19 cellular contexts compared by ENCODE assay signal in genomic region chr20:2124632-2125131, GRCh38. TPM values are rescaled to one million over a fixed set of nuclear protein-coding genes. Genes with fewer than 3 reads are reported as not detected.
DNase-seq lines count a peak whose midpoint lies in the region; ATAC-seq and TF ChIP-seq lines count a peak whose summit lies in the region.
"Had no signal": no experiment of that assay in that cellular context is flagged by ENCODE, and none has a peak within 500 bp of the region (broad histone marks: within the 10 kb centered on the region; RNA-seq: fewer than 3 reads in every experiment).

No MANE protein-coding gene starts in this region.

- H3K4me1 Mint-ChIP-seq in activated B cell treated with CpG ODN at 0.5 μM for 24 hours (peaks cover 72% of the 10 kb centered on the region), immature natural killer cell (peaks cover 89 to 98% of the 10 kb centered on the region in 2 donors)

- H3K36me3 Mint-ChIP-seq in activated B cell treated with CpG ODN at 0.5 μM for 24 hours (ENCODE audit: low read depth): peaks cover 35% of the 10 kb centered on the region
- no peaks in the 10 kb centered on the region for H3K36me3 Mint-ChIP-seq in immature natural killer cell

- H3K9me3 ChIP-seq in heart right ventricle (no peaks in the 10 kb centered on the region), subcutaneous abdominal adipose tissue (ENCODE audit: control insufficient read depth in 5 of 5, low read length in 5 of 5) (no peaks in the 10 kb centered on the region)
- H3K9me3 ChIP-seq: A549, Peyer's patch had no signal

- CTCF ChIA-PET in activated B cell treated with CpG ODN at 0.5 μM for 24 hours (lab: Charles Lee): interaction anchor here (0.8 to 1.7 kb wide), 6 partner anchors 22 to 322 kb away, joined by 3 to 7 read pairs (median 4); no protein-coding TSS in a partner anchor

- peak overlapping the region in 9 of 10 donors; percentile 18 to 73 (median 56) for H3K27ac ChIP-seq in heart right ventricle
- peak overlapping the region; percentile 78 for H3K27ac ChIP-seq in subcutaneous abdominal adipose tissue (ENCODE audit: low read depth, low read length)
- H3K27ac ChIP-seq: A549, Peyer's patch had no signal

- POLR2A ChIA-PET in activated B cell treated with CpG ODN at 0.5 μM for 24 hours (lab: Charles Lee): interaction anchor here (2.1 kb wide), 1 partner anchor 22 kb away, joined by 12 read pairs; no protein-coding TSS in a partner anchor

- H3K4me3 ChIP-seq in heart right ventricle: no peak overlapping the region
- H3K4me3 ChIP-seq in subcutaneous abdominal adipose tissue (ENCODE audit: low read depth in 1 of 5, low read length in 5 of 5): no peak overlapping the region
- H3K4me3 ChIP-seq: A549, Peyer's patch had no signal

- no peaks in the 10 kb centered on the region for H3K27me3 Mint-ChIP-seq in activated B cell treated with CpG ODN at 0.5 μM for 24 hours
- H3K27me3 Mint-ChIP-seq in immature natural killer cell (ENCODE audit: low read depth in 3 of 3): no peaks in the 10 kb centered on the region
- H3K27me3 Mint-ChIP-seq: CD4-positive, alpha-beta T cell had no signal

- DNase-seq in heart right ventricle: peak; percentile 35 to 45
- DNase-seq in Right ventricle myocardium superior: no peak
- DNase-seq in activated B cell treated with CpG ODN at 0.5 μM for 24 hours: peak; percentile 19
- no peak for DNase-seq in immature natural killer cell
- DNase-seq in NCI-H1930 (lab: John Stamatoyannopoulos, UW): no peak
- DNase-seq in HT-29 (ENCODE audit: low spot score): no peak
- no peak for DNase-seq in NCI-H510A (lab: John Stamatoyannopoulos, UW)
- DNase-seq: Calu3; CD4-positive, alpha-beta T cell; DMS79 treated with DMSO at 0.1 percent for 48 hours; Karpas-422; NCI-H1417 treated with DMSO at 0.1 percent for 48 hours; NCI-H2081 treated with DMSO at 0.1 percent for 48 hours; NCI-H446; NCI-H748 treated with DMSO at 0.1 percent for 48 hours; Peyer's patch; SHP77 treated with DMSO at 0.1 percent for 48 hours had no signal

- ATAC-seq in heart right ventricle: peak in 7 of 8 donors; percentile 8 to 61 (median 21)
- no peak for ATAC-seq in Right ventricle myocardium superior (ENCODE audit: poor library complexity)
- peak; percentile 84 for ATAC-seq in activated B cell treated with CpG ODN at 0.5 μM for 24 hours (ENCODE audit: low read depth)
- ATAC-seq: A549 had no signal

- H3K27ac Mint-ChIP-seq in activated B cell treated with CpG ODN at 0.5 μM for 24 hours: peak overlapping the region; percentile 44
- peak overlapping the region in 4 of 6 donors; percentile 18 to 44 (median 28) for H3K27ac Mint-ChIP-seq in immature natural killer cell
- H3K27ac Mint-ChIP-seq: CD4-positive, alpha-beta T cell had no signal

- H3K4me3 Mint-ChIP-seq in activated B cell treated with CpG ODN at 0.5 μM for 24 hours (peak overlapping the region; percentile 2), immature natural killer cell (peak overlapping the region in 1 of 5 donors; percentile 7)
- H3K4me3 Mint-ChIP-seq: CD4-positive, alpha-beta T cell had no signal

- H3K27me3 ChIP-seq in heart right ventricle (no peaks in the 10 kb centered on the region), subcutaneous abdominal adipose tissue (ENCODE audit: control insufficient read depth in 5 of 5, insufficient read depth in 4 of 5, low read length in 5 of 5) (no peaks in the 10 kb centered on the region)
- H3K27me3 ChIP-seq: Peyer's patch had no signal

- 53 to 61% methylated on average over 6 of the region's 6 CpGs for WGBS in heart right ventricle, 2 donors

- intact Hi-C loops in heart right ventricle (cut with DNase I): no loop called here
- intact Hi-C loops in Right ventricle myocardium superior (cut with DNase I): no loop called here
- intact Hi-C loops in activated B cell treated with CpG ODN at 0.5 μM for 24 hours (cut with micrococcal nuclease): loop anchor here (1.0 to 5.0 kb wide), 2 partner anchors 22 to 618 kb away; no protein-coding TSS in a partner anchor

- TF ChIP-seq CTCF in heart right ventricle (IDR thresholded peaks at IDR 0.05) (no peak), activated B cell treated with CpG ODN at 0.5 μM for 24 hours (IDR thresholded peaks at IDR 0.05) (no peak)

- peaks cover 0 to 10% (median 0%) of the 10 kb centered on the region in 9 donors for H3K36me3 ChIP-seq in heart right ventricle
- H3K36me3 ChIP-seq in subcutaneous abdominal adipose tissue (ENCODE audit: control insufficient read depth in 5 of 5, insufficient read depth in 5 of 5, low read length in 5 of 5): peaks cover 0 to 9% (median 5%) of the 10 kb centered on the region in 5 donors

- H3K4me1 ChIP-seq in heart right ventricle (peaks cover 25 to 96% (median 83%) of the 10 kb centered on the region in 9 donors), subcutaneous abdominal adipose tissue (ENCODE audit: control insufficient read depth in 5 of 5, insufficient read depth in 5 of 5, low read length in 5 of 5) (peaks cover 10 to 44% (median 43%) of the 10 kb centered on the region in 5 donors)
- H3K4me1 ChIP-seq: A549, Peyer's patch had no signal

- H3K9me3 Mint-ChIP-seq in activated B cell treated with CpG ODN at 0.5 μM for 24 hours (no peaks in the 10 kb centered on the region), immature natural killer cell (no peaks in the 10 kb centered on the region)
- H3K9me3 Mint-ChIP-seq: CD4-positive, alpha-beta T cell had no signal

- H3K9ac ChIP-seq in subcutaneous abdominal adipose tissue (ENCODE audit: low read length in 5 of 5): no peak overlapping the region

RNA-seq across cellular contexts. Expression of gene STK35, which starts 23.1 kb away (rescaled TPM):
- total RNA-seq in heart right ventricle (10 to 100 TPM; 10.7 to 17.2 (median 13.9) TPM), Right ventricle myocardium superior (11.7 TPM), activated B cell treated with CpG ODN at 0.5 μM for 24 hours (15.5 and 17.6 TPM in 2 replicates)
- polyA plus RNA-seq in heart right ventricle (1 to 10 TPM; 5.4 to 5.6 TPM), immature natural killer cell (1 to 10 TPM; 3.2 to 7.6 (median 4.5) TPM)
- total RNA-seq in HT-29 (2014; rRNA removed; shearing (Covaris generic)): 33.6 and 34.5 TPM in 2 replicates

Comparison
In these comparisons a context has a peak if more than half of its experiments do, and no peak if none do; other contexts are left out.
1. DNase-seq: peak in heart right ventricle (2 of 2) and activated B cell treated with CpG ODN at 0.5 μM for 24 hours (single experiment); none in Right ventricle myocardium superior (single experiment), immature natural killer cell (0 of 3), NCI-H1930 (0 of 2), HT-29 (single experiment) and NCI-H510A (single experiment).